Comparison of ENCODE assay signal across 15 cellular contexts in genomic region chr16:2786061-2786825, GRCh38. TPM values are rescaled to one million over a fixed set of nuclear protein-coding genes. Genes with fewer than 3 reads are reported as not detected.
DNase-seq lines count a peak whose midpoint lies in the region; ATAC-seq and TF ChIP-seq lines count a peak whose summit lies in the region.
"Had no signal": no experiment of that assay in that cellular context is flagged by ENCODE, and none has a peak within 500 bp of the region (broad histone marks: within the 10 kb centered on the region; RNA-seq: fewer than 3 reads in every experiment).

No MANE protein-coding gene starts in this region.

- no peak overlapping the region for H3K27ac Mint-ChIP-seq in endodermal cell

- WGBS in endodermal cell (ENCODE audit: insufficient coverage in 1 of 2, insufficient read length in 1 of 2), 2 experiments = 90% methylated on average over 11 to 15 of the region's 15 CpGs
- 65% methylated on average over 15 of the region's 15 CpGs for WGBS in suprapubic skin

- TF ChIP-seq CTCF in left ventricle myocardium inferior (IDR thresholded peaks at IDR 0.05; ENCODE audit: borderline replicate concordance) = no peak
- TF ChIP-seq CTCF in endodermal cell (conservative IDR thresholded peaks at IDR 0.05) = no peak
- no peak for TF ChIP-seq CTCF in suprapubic skin (IDR thresholded peaks at IDR 0.05)

- H3K4me1 ChIP-seq in left ventricle myocardium inferior (peaks cover 10% of the 10 kb centered on the region), endodermal cell (ENCODE audit: control insufficient read depth, insufficient read depth, low read length) (peaks cover 5% of the 10 kb centered on the region), suprapubic skin (peaks cover 11% of the 10 kb centered on the region)
- H3K4me1 ChIP-seq: gastrocnemius medialis had no signal

- DNase-seq in Right ventricle myocardium inferior (ENCODE audit: missing footprints) (peak; percentile 20), left ventricle myocardium inferior (no peak), OCI-M1 (lab: John Stamatoyannopoulos, UW) (peak; percentile 47), endodermal cell (peak; percentile 43), suprapubic skin (ENCODE audit: low spot score in 2 of 2) (peak; percentile 47 to 71), occipital lobe (lab: John Stamatoyannopoulos, UW) (no peak), GOT3 (lab: John Stamatoyannopoulos, UW) (no peak), KG1 (lab: John Stamatoyannopoulos, UW) (no peak)
- DNase-seq: body of pancreas, C1 segment of cervical spinal cord, gastrocnemius medialis, HCEC 1CT, MM.1S, NCI-H774 had no signal

- H3K27me3 ChIP-seq in left ventricle myocardium inferior (ENCODE audit: low read depth) (peaks cover 80% of the 10 kb centered on the region), endodermal cell (ENCODE audit: control insufficient read depth, insufficient read depth, low read length, poor library complexity, severe bottlenecking) (peaks cover 28% of the 10 kb centered on the region), suprapubic skin (peaks cover 69% of the 10 kb centered on the region)

- H3K4me3 Mint-ChIP-seq in endodermal cell = no peak overlapping the region

- no peak overlapping the region for H3K27ac ChIP-seq in left ventricle myocardium inferior (replicated peaks)
- H3K27ac ChIP-seq in endodermal cell (ENCODE audit: low read depth, low read length) = no peak overlapping the region
- H3K27ac ChIP-seq in suprapubic skin = no peak overlapping the region
- H3K27ac ChIP-seq: body of pancreas, gastrocnemius medialis had no signal

- H3K9me3 Mint-ChIP-seq in endodermal cell = no peaks in the 10 kb centered on the region

- H3K27me3 Mint-ChIP-seq in endodermal cell (ENCODE audit: insufficient read depth) = peaks cover 22% of the 10 kb centered on the region

- H3K4me3 ChIP-seq in left ventricle myocardium inferior (no peak overlapping the region), endodermal cell (ENCODE audit: low read length) (no peak overlapping the region), suprapubic skin (no peak overlapping the region)
- H3K4me3 ChIP-seq: body of pancreas had no signal

- H3K4me1 Mint-ChIP-seq in endodermal cell = peaks cover 2% of the 10 kb centered on the region

- no peak for ATAC-seq in Right ventricle myocardium inferior
- ATAC-seq: gastrocnemius medialis had no signal

- no peak overlapping the region for H3K9ac ChIP-seq in endodermal cell (ENCODE audit: extremely low read depth, low read length, poor library complexity, severe bottlenecking)

- H3K36me3 ChIP-seq in left ventricle myocardium inferior (no peaks in the 10 kb centered on the region), endodermal cell (ENCODE audit: control insufficient read depth, insufficient read depth, low read length) (no peaks in the 10 kb centered on the region), suprapubic skin (no peaks in the 10 kb centered on the region)
- H3K36me3 ChIP-seq: gastrocnemius medialis had no signal

- intact Hi-C loops in Right ventricle myocardium inferior (cut with DNase I) (no loop called here), left ventricle myocardium inferior (cut with micrococcal nuclease) (no loop called here)

- no peaks in the 10 kb centered on the region for H3K36me3 Mint-ChIP-seq in endodermal cell (ENCODE audit: low read depth)

- H3K9me3 ChIP-seq in left ventricle myocardium inferior (replicated peaks) = no peaks in the 10 kb centered on the region
- H3K9me3 ChIP-seq in endodermal cell (ENCODE audit: control insufficient read depth, low read length) = no peaks in the 10 kb centered on the region
- no peaks in the 10 kb centered on the region for H3K9me3 ChIP-seq in suprapubic skin
- H3K9me3 ChIP-seq: body of pancreas, gastrocnemius medialis had no signal

- no peak for TF ChIP-seq EP300 in suprapubic skin (IDR thresholded peaks at IDR 0.05)

- TF ChIP-seq POLR2A in suprapubic skin (IDR thresholded peaks at IDR 0.05) = no peak

RNA-seq across cellular contexts. Expression of gene PRSS33, which starts 1.1 kb away (rescaled TPM):
- not detected for total RNA-seq in Right ventricle myocardium inferior
- not detected for total RNA-seq in left ventricle myocardium inferior
- total RNA-seq in endodermal cell = under 1 TPM in 1 of 2 donors, not detected in 1; 0.35 TPM
- polyA plus RNA-seq in endodermal cell (2013, experiment 1 of 2) = 0.36 TPM
- 0.41 TPM for polyA plus RNA-seq in endodermal cell (2013, experiment 2 of 2)
- total RNA-seq in suprapubic skin = not detected
- not detected for total RNA-seq in occipital lobe
- total RNA-seq: body of pancreas, gastrocnemius medialis had no signal

RNA-seq across cellular contexts. Expression of gene ELOB, which starts 9.2 kb away (rescaled TPM):
- total RNA-seq in Right ventricle myocardium inferior = 336 TPM
- total RNA-seq in left ventricle myocardium inferior = 304 TPM
- 100 to 1,000 TPM; 264 to 272 TPM for total RNA-seq in endodermal cell
- 227 TPM for polyA plus RNA-seq in endodermal cell (2013, experiment 1 of 2)
- 216 TPM for polyA plus RNA-seq in endodermal cell (2013, experiment 2 of 2)
- 100 to 1,000 TPM; 174 to 249 (median 213) TPM for total RNA-seq in suprapubic skin
- 84.1 TPM for total RNA-seq in occipital lobe

RNA-seq across cellular contexts. Expression of gene PRSS41, which starts 12.0 kb away (rescaled TPM):
- total RNA-seq in Right ventricle myocardium inferior = not detected
- total RNA-seq in left ventricle myocardium inferior = not detected
- total RNA-seq in endodermal cell = not detected
- not detected for polyA plus RNA-seq in endodermal cell (2013, experiment 1 of 2)
- polyA plus RNA-seq in endodermal cell (2013, experiment 2 of 2) = not detected
- not detected for total RNA-seq in suprapubic skin
- not detected for total RNA-seq in occipital lobe
- total RNA-seq: body of pancreas, gastrocnemius medialis, SK-MEL-5 had no signal

RNA-seq across cellular contexts. Expression of gene PRSS21, which starts 30.8 kb away (rescaled TPM):
- total RNA-seq in Right ventricle myocardium inferior (not detected), left ventricle myocardium inferior (not detected), endodermal cell (not detected), suprapubic skin (1 to 10 TPM in 2 of 4 donors, under 1 TPM in 1, not detected in 1; 0.87 to 7.6 (median 1.3) TPM), occipital lobe (not detected)
- polyA plus RNA-seq in endodermal cell (2013, experiment 1 of 2) = not detected
- polyA plus RNA-seq in endodermal cell (2013, experiment 2 of 2) = not detected
- total RNA-seq: gastrocnemius medialis, SK-MEL-5 had no signal

RNA-seq across cellular contexts. Expression of gene SRRM2, which starts 33.8 kb away (rescaled TPM):
- total RNA-seq in Right ventricle myocardium inferior (239 TPM), left ventricle myocardium inferior (251 TPM), endodermal cell (100 to 1,000 TPM; 843 to 876 TPM), suprapubic skin (1,000 to 10,000 TPM in 1 of 4 donors, 100 to 1,000 TPM in 3; 484 to 1,595 (median 654) TPM), occipital lobe (41.0 TPM)
- polyA plus RNA-seq in endodermal cell (2013, experiment 1 of 2) = 625 TPM
- 517 TPM for polyA plus RNA-seq in endodermal cell (2013, experiment 2 of 2)

Comparison
In these comparisons a context has a peak if more than half of its experiments do, and no peak if none do; other contexts are left out.
1. DNase-seq: peak in Right ventricle myocardium inferior (single experiment), OCI-M1 (single experiment), endodermal cell (single experiment) and suprapubic skin (2 of 2); none in left ventricle myocardium inferior (single experiment), occipital lobe (single experiment), GOT3 (single experiment) and KG1 (single experiment).